ENCODE assay signal across 8 cellular contexts in genomic region chr2:61993422-61994024, GRCh38.
DNase-seq lines count a peak whose midpoint lies in the region; ATAC-seq and TF ChIP-seq lines count a peak whose summit lies in the region.

No MANE protein-coding gene starts in this region.

- H3K18ac ChIP-seq in mesenchymal stem cell (ENCODE audit: low read depth in 1 of 2, low read length in 2 of 2) (no peak overlapping the region), neuronal stem cell (ENCODE audit: low read length) (no peak overlapping the region)

- H4K91ac ChIP-seq in mesenchymal stem cell (ENCODE audit: low read length) (no peak overlapping the region), neuronal stem cell (ENCODE audit: low read depth, low read length, poor library complexity) (no peak overlapping the region)

- H3K4me3 ChIP-seq in PC-9 (no peak overlapping the region), mesenchymal stem cell (ENCODE audit: insufficient read depth in 1 of 2, low read depth in 1 of 2, low read length in 2 of 2) (no peak overlapping the region), neuronal stem cell (ENCODE audit: low read length in 2 of 2) (no peak overlapping the region)

- H3K4ac ChIP-seq in mesenchymal stem cell (ENCODE audit: low read depth in 1 of 2, low read length in 2 of 2) (no peak overlapping the region), neuronal stem cell (ENCODE audit: low read length) (no peak overlapping the region)

- H3K9me2 ChIP-seq in PC-9 (ENCODE audit: insufficient read depth), result no peaks in the 10 kb centered on the region

- no peak overlapping the region for H4K8ac ChIP-seq in mesenchymal stem cell (ENCODE audit: low read length)
- no peak overlapping the region for H4K8ac ChIP-seq in neuronal stem cell (ENCODE audit: low read depth, low read length)

- no peak overlapping the region for H2AFZ ChIP-seq in PC-9
- H2AFZ ChIP-seq in mesenchymal stem cell (ENCODE audit: low read depth, low read length), result no peak overlapping the region
- H2AFZ ChIP-seq in neuronal stem cell (ENCODE audit: low read length), result no peak overlapping the region

- BruUV-seq in PC-9 (replicated peaks; lab: Mats Ljungman, UMichigan), result no TSS peak

- H3K9ac ChIP-seq in mesenchymal stem cell (ENCODE audit: low read length), result no peak overlapping the region
- H3K9ac ChIP-seq in neuronal stem cell (ENCODE audit: low read depth, low read length, poor library complexity), result no peak overlapping the region

- H3K23ac ChIP-seq in mesenchymal stem cell (ENCODE audit: low read length in 2 of 2), result no peak overlapping the region
- no peak overlapping the region for H3K23ac ChIP-seq in neuronal stem cell (ENCODE audit: low read depth, low read length, poor library complexity)

- no peak overlapping the region for H3K4me2 ChIP-seq in PC-9
- H3K4me2 ChIP-seq in mesenchymal stem cell (ENCODE audit: low read length, poor library complexity, severe bottlenecking), result no peak overlapping the region
- H3K4me2 ChIP-seq in neuronal stem cell (ENCODE audit: insufficient read depth, low read length, poor library complexity, severe bottlenecking), result no peak overlapping the region

- peak; percentile 91 for TF ChIP-seq CTCF in PC-9 (conservative IDR thresholded peaks at IDR 0.05)

- peak; percentile 0 to 52 for DNase-seq in NCI-H524 (lab: John Stamatoyannopoulos, UW)
- DNase-seq in NCI-H524 treated with DMSO at 0.1 percent for 48 hours (lab: John Stamatoyannopoulos, UW), result no peak
- peak; percentile 71 for DNase-seq in HT-29 (ENCODE audit: low spot score)
- DNase-seq in PC-9, result peak; percentile 26 to 53
- DNase-seq in dermis microvascular lymphatic vessel endothelial cell (ENCODE audit: low read depth in 2 of 2), result peak; percentile 54 to 67
- peak; percentile 60 for DNase-seq in mesenchymal stem cell
- no peak for DNase-seq in neuronal stem cell (ENCODE audit: low spot score)

- no peaks in the 10 kb centered on the region for H4K20me1 ChIP-seq in PC-9 (ENCODE audit: insufficient read depth)

- CTCF ChIA-PET in PC-9 (lab: Charles Lee), result interaction anchor here (0.5 to 1.7 kb wide), 7 partner anchors 9 to 450 kb away, joined by 3 to 8 read pairs (median 3); no protein-coding TSS in a partner anchor

- no peak overlapping the region for H3K27ac ChIP-seq in PC-9
- no peak overlapping the region for H3K27ac ChIP-seq in mesenchymal stem cell (ENCODE audit: low read length, poor library complexity, severe bottlenecking)
- H3K27ac ChIP-seq in neuronal stem cell (replicated peaks; ENCODE audit: low read length), result no peak overlapping the region

- no peaks in the 10 kb centered on the region for H3K9me3 ChIP-seq in PC-9 (ENCODE audit: insufficient read depth, low read depth)
- H3K9me3 ChIP-seq in mesenchymal stem cell (ENCODE audit: control insufficient read depth, low read length), result peaks cover under 1% of the 10 kb centered on the region
- H3K9me3 ChIP-seq in neuronal stem cell (replicated peaks in 1 of 2; ENCODE audit: control insufficient read depth in 2 of 2, insufficient read depth in 1 of 2, low read depth in 1 of 2, low read length in 2 of 2), result no peaks in the 10 kb centered on the region

- no peaks in the 10 kb centered on the region for H3K27me3 ChIP-seq in PC-9 (ENCODE audit: insufficient read depth, low read depth)
- no peaks in the 10 kb centered on the region for H3K27me3 ChIP-seq in mesenchymal stem cell (ENCODE audit: control insufficient read depth in 1 of 2, insufficient read depth in 1 of 2, low read length in 2 of 2)
- H3K27me3 ChIP-seq in neuronal stem cell (ENCODE audit: control insufficient read depth in 3 of 3, insufficient read depth in 3 of 3, low read depth in 1 of 3, low read length in 3 of 3), result no peaks in the 10 kb centered on the region

- H3K36me3 ChIP-seq in PC-9 (ENCODE audit: low read depth) (no peaks in the 10 kb centered on the region), mesenchymal stem cell (ENCODE audit: control insufficient read depth in 1 of 2, insufficient read depth in 2 of 2, low read depth in 1 of 2, low read length in 2 of 2) (no peaks in the 10 kb centered on the region), neuronal stem cell (replicated peaks in 1 of 2; ENCODE audit: control insufficient read depth in 2 of 2, insufficient read depth in 2 of 2, low read length in 2 of 2) (no peaks in the 10 kb centered on the region)

- intact Hi-C loops in PC-9 (cut with micrococcal nuclease; ENCODE audit: unreplicated experiment), result loop anchor here (1.0 to 5.0 kb wide), 6 partner anchors 76 to 1194 kb away; partner anchors contain the start of gene B3GNT2

- H2BK120ac ChIP-seq in mesenchymal stem cell (ENCODE audit: low read depth, low read length) (no peak overlapping the region), neuronal stem cell (ENCODE audit: low read depth, low read length) (no peak overlapping the region)

- no peak overlapping the region for H3K14ac ChIP-seq in mesenchymal stem cell (ENCODE audit: low read length in 2 of 2)
- no peak overlapping the region for H3K14ac ChIP-seq in neuronal stem cell (ENCODE audit: low read length)

- H3K79me2 ChIP-seq in PC-9 (ENCODE audit: low read depth), result no peaks in the 10 kb centered on the region

- no peak overlapping the region for H2BK12ac ChIP-seq in mesenchymal stem cell (ENCODE audit: low read length in 2 of 2)
- no peak overlapping the region for H2BK12ac ChIP-seq in neuronal stem cell (ENCODE audit: low read length)

- ATAC-seq in HG02970 (IDR thresholded peaks at IDR 0.05; ENCODE audit: low FRiP score, unreplicated experiment), result no peak

- H2BK15ac ChIP-seq in mesenchymal stem cell (ENCODE audit: low read depth, poor library complexity, severe bottlenecking) (no peak overlapping the region), neuronal stem cell (ENCODE audit: low read length) (no peak overlapping the region)

- H2BK5ac ChIP-seq in mesenchymal stem cell (ENCODE audit: low read depth, low read length, poor library complexity, severe bottlenecking) (no peak overlapping the region), neuronal stem cell (ENCODE audit: low read length) (no peak overlapping the region)

- no peak overlapping the region for H2AK5ac ChIP-seq in mesenchymal stem cell (ENCODE audit: low read length, severe bottlenecking)
- no peak overlapping the region for H2AK5ac ChIP-seq in neuronal stem cell (ENCODE audit: low read depth, low read length)

- no peaks in the 10 kb centered on the region for H3K4me1 ChIP-seq in PC-9 (replicated peaks; ENCODE audit: insufficient read depth)
- H3K4me1 ChIP-seq in mesenchymal stem cell (ENCODE audit: control insufficient read depth, insufficient read depth, low read depth, low read length), result peaks cover under 1% of the 10 kb centered on the region
- H3K4me1 ChIP-seq in neuronal stem cell (ENCODE audit: control insufficient read depth in 2 of 2, insufficient read depth in 1 of 2, low read depth in 1 of 2, low read length in 2 of 2), result peaks cover 0 to 2% of the 10 kb centered on the region in 2 donors

- H3K79me1 ChIP-seq in mesenchymal stem cell (replicated peaks; ENCODE audit: low read length, poor library complexity, severe bottlenecking), result peaks cover 12% of the 10 kb centered on the region
- no peaks in the 10 kb centered on the region for H3K79me1 ChIP-seq in neuronal stem cell (ENCODE audit: low read depth, low read length)

- H3F3A ChIP-seq in PC-9 (ENCODE audit: insufficient read depth, low read depth), result no peaks in the 10 kb centered on the region

- 81% methylated on average over 3 of the region's 3 CpGs for WGBS in mesenchymal stem cell
- WGBS in neuronal stem cell (ENCODE audit: extremely low coverage in 2 of 2, insufficient read length in 2 of 2, insufficient replicate concordance in 1 of 2), 2 donors, result no CpG with 5 or more reads among the region's 3 CpGs

- POLR2A ChIA-PET in PC-9 (lab: Charles Lee; ENCODE audit: unreplicated experiment), result interaction anchor here (0.5 kb wide), 1 partner anchor 66 kb away, joined by 6 read pairs; no protein-coding TSS in a partner anchor

Comparison
In these comparisons a context has a peak if more than half of its experiments do, and no peak if none do; other contexts are left out.
1. DNase-seq: peak in NCI-H524 (2 of 2), HT-29 (single experiment), PC-9 (2 of 2), dermis microvascular lymphatic vessel endothelial cell (2 of 2) and mesenchymal stem cell (single experiment); none in NCI-H524 treated with DMSO at 0.1 percent for 48 hours (single experiment) and neuronal stem cell (single experiment).